In the genomic region with DNA sequence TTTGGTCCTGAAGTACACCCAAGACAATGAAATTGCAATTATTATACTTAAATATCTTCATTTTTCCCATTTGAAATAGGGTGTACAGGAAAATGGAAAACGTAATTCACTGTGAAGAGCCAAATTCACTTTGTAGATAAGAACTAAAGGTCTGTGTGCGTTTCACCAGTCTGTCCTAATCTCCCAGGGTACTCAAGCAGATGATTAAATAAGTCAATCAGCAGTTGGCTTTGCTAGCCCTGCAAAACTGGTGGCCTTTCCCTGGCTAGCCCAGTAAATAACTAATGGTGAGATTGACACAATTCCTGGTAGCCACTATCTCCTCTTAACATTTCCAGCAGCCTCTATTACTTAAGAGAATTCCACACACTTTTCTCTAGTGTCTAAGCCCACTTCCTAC, we compare ENCODE assay signal across 27 cellular contexts.
"Had no signal": no experiment of that assay in that cellular context is flagged by ENCODE, and none has a peak within 500 bp of the region (broad histone marks: within the 10 kb centered on the region; RNA-seq: fewer than 3 reads in every experiment).

No MANE protein-coding gene starts in this region.

- ATAC-seq: heart right ventricle; left colon; left lung; lower lobe of right lung; naive thymus-derived CD8-positive, alpha-beta T cell; stimulated activated memory B cell treated with anti-CD40 and anti-IgM and Interleukin-4, amounts not matched to agents 10 μg/mL and 1 μg/mL and 100 μg/mL, for 72 hours; stimulated activated naive CD8-positive, alpha-beta T cell treated with anti-CD3 and anti-CD28 coated beads, Interleukin-15, amount 100 ng/mL, for 72 hours had no signal

- H3K4me1 ChIP-seq: left lung, lower lobe of right lung, prostate gland, right atrium auricular region, right lobe of liver, tibial nerve, vagina had no signal

- H3K4me2 ChIP-seq: hepatocyte, smooth muscle cell had no signal

- H3K9me3 ChIP-seq: heart right ventricle, left lung, lower lobe of right lung, neutrophil, ovary, prostate gland, right atrium auricular region, right lobe of liver, tibial nerve, vagina had no signal

- H3K4me3 ChIP-seq: heart right ventricle, hepatocyte, left lung, lower lobe of right lung, ovary, prostate gland, right atrium auricular region, right lobe of liver, smooth muscle cell, tibial nerve, vagina had no signal

- FAIRE-seq: kidney had no signal

- H3K36me3 ChIP-seq: heart right ventricle, left lung, lower lobe of right lung, neutrophil, ovary, prostate gland, right atrium auricular region, right lobe of liver, tibial nerve, vagina had no signal

- DNase-seq: heart right ventricle; kidney; left colon; left lung; lower lobe of right lung; mammary epithelial cell; mesenchymal stem cell; naive thymus-derived CD8-positive, alpha-beta T cell; occipital lobe; ovary; posterior cingulate gyrus; right lobe of liver; stimulated activated CD4-positive, alpha-beta T cell treated with anti-CD3 and anti-CD28 coated beads, Interleukin-1b, Interleukin-23, amount 100 ng/mL, for 48 hours; stimulated activated CD4-positive, alpha-beta T cell treated with anti-CD3 and anti-CD28 coated beads, Interleukin-2, amount 100 ng/mL, for 48 hours; stimulated activated CD4-positive, alpha-beta T cell treated with anti-CD3 and anti-CD28 coated beads, Interleukin-4, amount 100 ng/mL, for 4 hours; stimulated activated CD8-positive, alpha-beta memory T cell treated with anti-CD3 and anti-CD28 coated beads, Interleukin-4, amount 100 ng/mL, for 48 hours; stimulated activated naive CD4-positive, alpha-beta T cell treated with Interleukin-2 at 50 U/mL for 16 hours; stimulated activated naive CD8-positive, alpha-beta T cell treated with anti-CD3 and anti-CD28 coated beads, Interleukin-15, amount 100 ng/mL, for 72 hours; substantia nigra had no signal

- H3K27ac ChIP-seq: heart right ventricle, hepatocyte, left lung, lower lobe of right lung, neutrophil, ovary, prostate gland, right atrium auricular region, right lobe of liver, tibial nerve, vagina had no signal

- H3K27me3 ChIP-seq: heart right ventricle, hepatocyte, left lung, neutrophil, ovary, right atrium auricular region, right lobe of liver, tibial nerve, vagina had no signal

- H3K79me2 ChIP-seq: hepatocyte had no signal

- H2AFZ ChIP-seq: hepatocyte had no signal
